In genomic region chr6:138082232-138082631, GRCh38 we compare ENCODE assay signal across 7 cellular contexts.
"Had no signal": no experiment of that assay in that cellular context is flagged by ENCODE, and none has a peak within 500 bp of the region (broad histone marks: within the 10 kb centered on the region; RNA-seq: fewer than 3 reads in every experiment).

No MANE protein-coding gene starts in this region.

- H3K27ac Mint-ChIP-seq: IgD-negative memory B cell had no signal

- H3K4me3 ChIP-seq: K562 had no signal

- H3K4me1 Mint-ChIP-seq: IgD-negative memory B cell had no signal

- H3K36me3 Mint-ChIP-seq: IgD-negative memory B cell had no signal

- ATAC-seq: HepG2, K562 had no signal

- H3K27ac ChIP-seq: HL-60 had no signal

- DNase-seq: IMR-90, KBM-7, KG1 had no signal

- H3K4me3 Mint-ChIP-seq: IgD-negative memory B cell had no signal
